In the genomic region with DNA sequence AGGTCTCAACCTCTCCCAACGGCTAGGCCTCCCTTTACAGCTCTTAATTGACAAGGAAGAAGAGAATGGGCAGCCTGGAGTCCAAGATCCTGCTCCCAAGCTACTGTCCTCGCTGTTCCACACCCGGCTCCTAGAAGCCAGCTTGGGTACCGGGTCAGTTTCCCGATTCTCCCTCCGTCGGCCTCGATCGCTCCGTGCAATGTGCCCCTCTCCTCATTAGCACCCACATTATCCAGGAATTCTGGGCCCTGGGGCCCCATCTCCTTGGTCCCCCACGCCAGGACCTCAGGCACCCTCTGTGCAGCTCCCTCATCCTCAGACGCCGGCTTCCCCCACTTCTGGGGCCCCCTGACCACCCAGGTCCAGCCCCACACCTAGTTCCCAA, we compare ENCODE assay signal across 2 cellular contexts.
TF ChIP-seq lines count a peak whose summit lies in the region.

No MANE protein-coding gene starts in this region.

TF ChIP-seq in HEK293, 187 proteins besides CTCF, POLR2A, EP300 and RAD21 (continued from another document):
- TF ChIP-seq, protein P1, sequence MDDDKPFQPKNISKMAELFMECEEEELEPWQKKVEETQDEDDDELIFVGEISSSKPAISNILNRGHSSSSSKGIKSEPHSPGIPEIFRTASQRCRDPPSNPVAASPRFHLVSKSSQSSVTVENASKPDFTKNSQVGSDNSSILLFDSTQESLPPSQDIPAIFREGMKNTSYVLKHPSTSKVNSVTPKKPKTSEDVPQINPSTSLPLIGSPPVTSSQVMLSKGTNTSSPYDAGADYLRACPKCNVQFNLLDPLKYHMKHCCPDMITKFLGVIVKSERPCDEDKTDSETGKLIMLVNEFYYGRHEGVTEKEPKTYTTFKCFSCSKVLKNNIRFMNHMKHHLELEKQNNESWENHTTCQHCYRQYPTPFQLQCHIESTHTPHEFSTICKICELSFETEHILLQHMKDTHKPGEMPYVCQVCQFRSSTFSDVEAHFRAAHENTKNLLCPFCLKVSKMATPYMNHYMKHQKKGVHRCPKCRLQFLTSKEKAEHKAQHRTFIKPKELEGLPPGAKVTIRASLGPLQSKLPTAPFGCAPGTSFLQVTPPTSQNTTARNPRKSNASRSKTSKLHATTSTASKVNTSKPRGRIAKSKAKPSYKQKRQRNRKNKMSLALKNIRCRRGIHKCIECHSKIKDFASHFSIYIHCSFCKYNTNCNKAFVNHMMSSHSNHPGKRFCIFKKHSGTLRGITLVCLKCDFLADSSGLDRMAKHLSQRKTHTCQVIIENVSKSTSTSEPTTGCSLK (tag by site-specific recombination; IDR thresholded peaks at IDR 0.05) = no peak
- TF ChIP-seq, protein P2, sequence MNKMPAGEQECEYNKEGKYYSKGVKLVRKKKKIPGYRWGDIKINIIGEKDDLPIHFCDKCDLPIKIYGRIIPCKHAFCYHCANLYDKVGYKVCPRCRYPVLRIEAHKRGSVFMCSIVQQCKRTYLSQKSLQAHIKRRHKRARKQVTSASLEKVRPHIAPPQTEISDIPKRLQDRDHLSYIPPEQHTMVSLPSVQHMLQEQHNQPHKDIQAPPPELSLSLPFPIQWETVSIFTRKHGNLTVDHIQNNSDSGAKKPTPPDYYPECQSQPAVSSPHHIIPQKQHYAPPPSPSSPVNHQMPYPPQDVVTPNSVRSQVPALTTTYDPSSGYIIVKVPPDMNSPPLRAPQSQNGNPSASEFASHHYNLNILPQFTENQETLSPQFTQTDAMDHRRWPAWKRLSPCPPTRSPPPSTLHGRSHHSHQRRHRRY (tag by site-specific recombination; IDR thresholded peaks at IDR 0.05) = no peak
- TF ChIP-seq ZNF555 (tag by site-specific recombination; conservative IDR thresholded peaks at IDR 0.05) = no peak
- TF ChIP-seq ZNF76 (tag by site-specific recombination; IDR thresholded peaks at IDR 0.05; ENCODE audit: borderline replicate concordance, low read depth) = peak; percentile 62; the same call in 1 of the 2 replicates
- no peak for TF ChIP-seq ZNF629 (tag by site-specific recombination; IDR thresholded peaks at IDR 0.05)
- peak; percentile 100 for TF ChIP-seq ZBTB20 (tag by site-specific recombination; IDR thresholded peaks at IDR 0.05)
TF ChIP-seq in HEK293: peak in this region for 4.

TF ChIP-seq in WTC11, 78 proteins besides CTCF, POLR2A, EP300 and RAD21 (continued from another document):
- TF ChIP-seq, protein P3, sequence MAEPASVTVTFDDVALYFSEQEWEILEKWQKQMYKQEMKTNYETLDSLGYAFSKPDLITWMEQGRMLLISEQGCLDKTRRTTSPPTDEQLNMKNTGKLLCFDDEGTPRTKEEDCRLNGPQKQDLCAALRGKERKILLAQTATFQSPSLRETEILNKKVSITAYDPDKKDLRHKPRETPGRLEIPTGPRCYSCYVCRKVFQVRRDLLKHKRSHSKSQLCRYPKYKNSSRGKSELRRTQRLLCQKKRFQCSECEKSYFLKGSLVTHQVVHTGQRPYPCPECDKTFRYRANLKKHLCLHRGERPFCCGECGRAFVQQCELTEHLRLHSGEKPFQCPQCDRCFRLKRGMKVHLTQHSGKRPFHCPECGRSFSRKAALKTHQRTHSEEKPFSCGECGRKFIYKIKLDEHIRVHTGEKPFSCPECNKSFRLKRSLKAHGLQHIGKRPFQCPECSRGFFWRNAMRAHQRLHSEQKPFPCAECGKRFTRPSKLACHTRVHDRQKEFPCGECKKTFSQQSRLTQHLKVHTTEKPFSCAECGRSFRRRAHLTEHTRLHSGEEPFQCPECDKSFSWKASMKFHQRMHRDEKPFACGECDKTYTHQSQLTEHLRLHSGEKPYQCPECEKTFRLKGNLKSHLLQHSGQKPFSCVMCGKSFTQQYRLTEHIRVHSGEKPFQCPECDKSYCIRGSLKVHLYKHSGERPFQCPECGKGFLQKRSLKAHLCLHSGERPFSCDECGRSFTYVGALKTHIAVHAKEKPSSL (CRISPR knock-in tag; conservative IDR thresholded peaks at IDR 0.05) = no peak
- no peak for TF ChIP-seq ZNF396 (CRISPR knock-in tag; IDR thresholded peaks at IDR 0.05; ENCODE audit: borderline replicate concordance)
- TF ChIP-seq KAT7 (CRISPR knock-in tag; IDR thresholded peaks at IDR 0.05; ENCODE audit: borderline replicate concordance) = no peak
TF ChIP-seq in WTC11: peak in this region for 0.
